ENCODE assay signal across 17 cellular contexts in genomic region chr1:197269053-197269452, GRCh38.
DNase-seq lines count a peak whose midpoint lies in the region; ATAC-seq lines count a peak whose summit lies in the region.
"Had no signal": no experiment of that assay in that cellular context is flagged by ENCODE, and none has a peak within 500 bp of the region (broad histone marks: within the 10 kb centered on the region; RNA-seq: fewer than 3 reads in every experiment).

No MANE protein-coding gene starts in this region.

- peak; percentile 19 for DNase-seq in D341Med (ENCODE audit: low spot score)
- DNase-seq in NCI-H2081 (lab: John Stamatoyannopoulos, UW): peak; percentile 70 to 95
- peak; percentile 42 for DNase-seq in OCI-M2 (lab: John Stamatoyannopoulos, UW; ENCODE audit: unreplicated experiment)
- peak; percentile 53 to 86 for DNase-seq in hippocampal formation (lab: John Stamatoyannopoulos, UW)
- DNase-seq in activated gamma-delta T cell (lab: John Stamatoyannopoulos, UW): no peak
- DNase-seq in DMS79 treated with DMSO at 0.1 percent for 48 hours (lab: John Stamatoyannopoulos, UW): no peak
- DNase-seq: activated CD8-positive, alpha-beta memory T cell treated with anti-CD3 and anti-CD28 coated beads for 24 hours; GF-D8; MG63; Peyer's patch; T1000; uterus had no signal

- no peaks in the 10 kb centered on the region for H3K4me1 Mint-ChIP-seq in stimulated activated memory B cell treated with anti-CD40 and anti-IgM and Interleukin-4, amounts not matched to agents 10 μg/mL and 1 μg/mL and 100 μg/mL, for 72 hours
- H3K4me1 Mint-ChIP-seq: activated naive CD4-positive, alpha-beta T cell treated with anti-CD3 and anti-CD28 coated beads, Interleukin-2, amount 50 U/mL, for 24 hours had no signal

- no peak overlapping the region for H3K4me3 Mint-ChIP-seq in stimulated activated memory B cell treated with anti-CD40 and anti-IgM and Interleukin-4, amounts not matched to agents 10 μg/mL and 1 μg/mL and 100 μg/mL, for 72 hours
- H3K4me3 Mint-ChIP-seq: activated naive CD4-positive, alpha-beta T cell treated with anti-CD3 and anti-CD28 coated beads, Interleukin-2, amount 50 U/mL, for 24 hours; dendritic cell treated with granulocyte-macrophage colony-stimulating factor and Interleukin-4, amounts not matched to agents 40 ng/mL and 50 ng/mL, for 4 days had no signal

- H3K36me3 Mint-ChIP-seq in stimulated activated memory B cell treated with anti-CD40 and anti-IgM and Interleukin-4, amounts not matched to agents 10 μg/mL and 1 μg/mL and 100 μg/mL, for 72 hours: no peaks in the 10 kb centered on the region

- H3K9me3 Mint-ChIP-seq in stimulated activated memory B cell treated with anti-CD40 and anti-IgM and Interleukin-4, amounts not matched to agents 10 μg/mL and 1 μg/mL and 100 μg/mL, for 72 hours: peaks cover 3% of the 10 kb centered on the region
- H3K9me3 Mint-ChIP-seq: activated naive CD4-positive, alpha-beta T cell treated with anti-CD3 and anti-CD28 coated beads, Interleukin-2, amount 50 U/mL, for 24 hours had no signal

- no peak for ATAC-seq in stimulated activated memory B cell treated with anti-CD40 and anti-IgM and Interleukin-4, amounts not matched to agents 10 μg/mL and 1 μg/mL and 100 μg/mL, for 72 hours
- ATAC-seq in GM19324 (IDR thresholded peaks at IDR 0.05; ENCODE audit: low FRiP score, unreplicated experiment): no peak
- ATAC-seq: left lobe of liver had no signal

- no peaks in the 10 kb centered on the region for H3K27me3 Mint-ChIP-seq in stimulated activated memory B cell treated with anti-CD40 and anti-IgM and Interleukin-4, amounts not matched to agents 10 μg/mL and 1 μg/mL and 100 μg/mL, for 72 hours
- H3K27me3 Mint-ChIP-seq: activated naive CD4-positive, alpha-beta T cell treated with anti-CD3 and anti-CD28 coated beads, Interleukin-2, amount 50 U/mL, for 24 hours; dendritic cell treated with granulocyte-macrophage colony-stimulating factor and Interleukin-4, amounts not matched to agents 40 ng/mL and 50 ng/mL, for 4 days had no signal

- H3K27ac Mint-ChIP-seq in stimulated activated memory B cell treated with anti-CD40 and anti-IgM and Interleukin-4, amounts not matched to agents 10 μg/mL and 1 μg/mL and 100 μg/mL, for 72 hours: no peak overlapping the region
- H3K27ac Mint-ChIP-seq: activated naive CD4-positive, alpha-beta T cell treated with anti-CD3 and anti-CD28 coated beads, Interleukin-2, amount 50 U/mL, for 24 hours; dendritic cell treated with granulocyte-macrophage colony-stimulating factor and Interleukin-4, amounts not matched to agents 40 ng/mL and 50 ng/mL, for 4 days had no signal

Comparison
In these comparisons a context has a peak if more than half of its experiments do, and no peak if none do; other contexts are left out.
1. DNase-seq: peak in D341Med (single experiment), NCI-H2081 (2 of 2), OCI-M2 (single experiment) and hippocampal formation (2 of 2); none in activated gamma-delta T cell (single experiment) and DMS79 treated with DMSO at 0.1 percent for 48 hours (single experiment).